In the genomic region with DNA sequence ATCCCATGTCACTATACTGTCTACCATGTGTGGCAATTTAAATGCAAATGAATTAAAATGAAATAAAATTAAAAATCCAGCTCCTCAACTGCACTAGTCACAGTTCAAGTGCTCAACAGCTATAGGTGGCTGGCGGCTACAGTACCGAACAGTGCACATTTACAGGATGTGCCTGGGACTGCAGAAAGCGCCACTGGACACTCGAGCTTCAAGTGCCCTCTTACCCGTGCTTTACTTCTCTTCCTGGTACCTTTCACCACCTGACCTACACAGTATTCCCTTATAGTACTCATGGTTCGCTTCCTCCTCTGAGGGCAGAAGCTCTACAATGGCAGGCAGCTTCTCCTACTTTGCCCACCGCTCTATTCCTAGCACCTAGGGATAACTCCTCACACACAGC, we compare ENCODE assay signal across 16 cellular contexts.
A peak's percentile ranks its signal among the peaks of the same experiment; 100 is the strongest.
DNase-seq lines count a peak whose midpoint lies in the region; ATAC-seq and TF ChIP-seq lines count a peak whose summit lies in the region.
"Had no signal": no experiment of that assay in that cellular context is flagged by ENCODE, and none has a peak within 500 bp of the region (broad histone marks: within the 10 kb centered on the region; RNA-seq: fewer than 3 reads in every experiment).

No MANE protein-coding gene starts in this region.

- H3K4me2 ChIP-seq in PC-9 = no peak overlapping the region
- H3K4me2 ChIP-seq in hepatocyte = no peak overlapping the region
- H3K4me2 ChIP-seq: A549 had no signal

- CTCF ChIA-PET in PC-9 (lab: Charles Lee) (interaction anchor here (0.6 to 0.7 kb wide), 2 partner anchors 18 to 1188 kb away, joined by 3 read pairs; no protein-coding TSS in a partner anchor), Caco-2 (lab: Charles Lee) (no interaction called here)

- H3K9me2 ChIP-seq in PC-9 (ENCODE audit: insufficient read depth) (no peaks in the 10 kb centered on the region), hepatocyte (replicated peaks; ENCODE audit: insufficient read depth) (no peaks in the 10 kb centered on the region)

- H3K4me1 ChIP-seq in PC-9 (replicated peaks; ENCODE audit: insufficient read depth) (no peaks in the 10 kb centered on the region), hepatocyte (ENCODE audit: insufficient read depth) (no peaks in the 10 kb centered on the region), adrenal gland (replicated peaks in 1 of 2) (no peaks in the 10 kb centered on the region), Caco-2 (no peaks in the 10 kb centered on the region)

- TF ChIP-seq CTCF in PC-9 (conservative IDR thresholded peaks at IDR 0.05) (no peak), hepatocyte (IDR thresholded peaks at IDR 0.05; ENCODE audit: poor library complexity) (no peak), adrenal gland (IDR thresholded peaks at IDR 0.05) (no peak), Caco-2 (IDR thresholded peaks at IDR 0.05; ENCODE audit: insufficient read depth in 1 of 2, low read depth in 1 of 2, low read length in 1 of 2, severe bottlenecking in 1 of 2, unreplicated experiment in 1 of 2) (no peak)

- H3F3A ChIP-seq in PC-9 (ENCODE audit: insufficient read depth, low read depth) = no peaks in the 10 kb centered on the region

- DNase-seq in COLO668 (lab: John Stamatoyannopoulos, UW; ENCODE audit: unreplicated experiment) (peak; percentile 20), DMS53 treated with DMSO at 0.1 percent for 48 hours (lab: John Stamatoyannopoulos, UW; ENCODE audit: unreplicated experiment) (peak; percentile 85), NCI-H2107 (lab: John Stamatoyannopoulos, UW) (peak; percentile 24), PC-9 (no peak), hepatocyte (ENCODE audit: low spot score) (no peak), adrenal gland (no peak), Caco-2 (no peak)
- no peak for DNase-seq in central memory CD8-positive, alpha-beta T cell (ENCODE audit: low spot score in 2 of 2)
- DNase-seq: CD4-positive, alpha-beta T cell; GDM1; H7; HFFc6; NCI-H2081 had no signal

- no peaks in the 10 kb centered on the region for H3K4me1 Mint-ChIP-seq in central memory CD8-positive, alpha-beta T cell
- no peaks in the 10 kb centered on the region for H3K4me1 Mint-ChIP-seq in Caco-2 (ENCODE audit: low read depth, unreplicated experiment)

- no peaks in the 10 kb centered on the region for H3K9me3 ChIP-seq in PC-9 (ENCODE audit: insufficient read depth, low read depth)
- no peaks in the 10 kb centered on the region for H3K9me3 ChIP-seq in hepatocyte (ENCODE audit: low read depth)
- H3K9me3 ChIP-seq in adrenal gland (replicated peaks in 1 of 3) = no peaks in the 10 kb centered on the region
- no peaks in the 10 kb centered on the region for H3K9me3 ChIP-seq in Caco-2
- H3K9me3 ChIP-seq: A549 had no signal

- H3K4me3 Mint-ChIP-seq in central memory CD8-positive, alpha-beta T cell = no peak overlapping the region
- H3K4me3 Mint-ChIP-seq in Caco-2 (ENCODE audit: unreplicated experiment) = no peak overlapping the region
- H3K4me3 Mint-ChIP-seq: CD4-positive, alpha-beta T cell; HFFc6; T-helper 1 cell treated with Interleukin-12 subunit alpha and Interleukin-12 subunit beta and Interleukin-4 antibody, amounts not matched to agents 30 μg/mL and 1 μg/mL, for 36 hours had no signal

- no peak for ATAC-seq in central memory CD8-positive, alpha-beta T cell (replicated peaks; ENCODE audit: extremely low read depth, poor library complexity, severe bottlenecking)
- ATAC-seq: A549, K562 had no signal

- H3K27ac ChIP-seq in PC-9 (no peak overlapping the region), hepatocyte (no peak overlapping the region), adrenal gland (no peak overlapping the region)
- H3K27ac ChIP-seq: A549 had no signal

- BruUV-seq in PC-9 (replicated peaks; lab: Mats Ljungman, UMichigan) (no TSS peak), Caco-2 (replicated peaks; lab: Mats Ljungman, UMichigan) (no TSS peak)

- H3K4me3 ChIP-seq in PC-9 (no peak overlapping the region), hepatocyte (no peak overlapping the region), adrenal gland (no peak overlapping the region), Caco-2 (ENCODE audit: low read depth, low read length) (no peak overlapping the region)
- H3K4me3 ChIP-seq: A549, K562 had no signal

- H3K27me3 ChIP-seq in PC-9 (ENCODE audit: insufficient read depth, low read depth) (no peaks in the 10 kb centered on the region), hepatocyte (no peaks in the 10 kb centered on the region), adrenal gland (no peaks in the 10 kb centered on the region), Caco-2 (replicated peaks; ENCODE audit: control insufficient read depth, insufficient read depth, low read length) (no peaks in the 10 kb centered on the region)

- H3K36me3 ChIP-seq in PC-9 (ENCODE audit: low read depth) (no peaks in the 10 kb centered on the region), hepatocyte (replicated peaks; ENCODE audit: insufficient read depth, low read depth) (no peaks in the 10 kb centered on the region), adrenal gland (replicated peaks in 1 of 2) (no peaks in the 10 kb centered on the region), Caco-2 (ENCODE audit: control insufficient read depth, insufficient read depth, low read length) (no peaks in the 10 kb centered on the region)

- H2AFZ ChIP-seq in PC-9 (no peak overlapping the region), hepatocyte (no peak overlapping the region)

- no peaks in the 10 kb centered on the region for H3K9me3 Mint-ChIP-seq in central memory CD8-positive, alpha-beta T cell
- H3K9me3 Mint-ChIP-seq in Caco-2 (ENCODE audit: unreplicated experiment) = no peaks in the 10 kb centered on the region
- H3K9me3 Mint-ChIP-seq: CD4-positive, alpha-beta T cell; HFFc6; T-helper 1 cell treated with Interleukin-12 subunit alpha and Interleukin-12 subunit beta and Interleukin-4 antibody, amounts not matched to agents 30 μg/mL and 1 μg/mL, for 36 hours had no signal

- POLR2A ChIA-PET in PC-9 (lab: Charles Lee; ENCODE audit: unreplicated experiment) = interaction anchor here (0.8 kb wide), 1 partner anchor 565 kb away, joined by 4 read pairs; no protein-coding TSS in a partner anchor
- POLR2A ChIA-PET in Caco-2 (lab: Charles Lee) = no interaction called here

- no peaks in the 10 kb centered on the region for H3K27me3 Mint-ChIP-seq in central memory CD8-positive, alpha-beta T cell
- no peaks in the 10 kb centered on the region for H3K27me3 Mint-ChIP-seq in Caco-2 (ENCODE audit: insufficient read depth, unreplicated experiment)
- H3K27me3 Mint-ChIP-seq: CD4-positive, alpha-beta T cell had no signal

- H3K79me2 ChIP-seq in PC-9 (ENCODE audit: low read depth) (no peaks in the 10 kb centered on the region), hepatocyte (no peaks in the 10 kb centered on the region)

- 96% methylated on average over 7 of the region's 7 CpGs for WGBS in hepatocyte (ENCODE audit: low lambda C conversion rate, missing lambda C conversion rate)
- 92 to 97% (median 96%) methylated on average over 7 of the region's 7 CpGs for WGBS in adrenal gland, 4 donors

- TF ChIP-seq POLR2A in adrenal gland (IDR thresholded peaks at IDR 0.05) = no peak

- peaks cover 3% of the 10 kb centered on the region for H3K36me3 Mint-ChIP-seq in central memory CD8-positive, alpha-beta T cell (ENCODE audit: insufficient read depth)
- H3K36me3 Mint-ChIP-seq in Caco-2 (ENCODE audit: insufficient read depth, unreplicated experiment) = peaks cover 24% of the 10 kb centered on the region

- peak overlapping the region; percentile 11 for H3K27ac Mint-ChIP-seq in central memory CD8-positive, alpha-beta T cell (ENCODE audit: low read depth)
- H3K27ac Mint-ChIP-seq in Caco-2 (ENCODE audit: unreplicated experiment) = no peak overlapping the region
- H3K27ac Mint-ChIP-seq: CD4-positive, alpha-beta T cell; HFFc6; T-helper 1 cell treated with Interleukin-12 subunit alpha and Interleukin-12 subunit beta and Interleukin-4 antibody, amounts not matched to agents 30 μg/mL and 1 μg/mL, for 36 hours had no signal

- intact Hi-C loops in PC-9 (cut with micrococcal nuclease; ENCODE audit: unreplicated experiment) = no loop called here
- intact Hi-C loops in adrenal gland (cut with DNase I) = no loop called here
- intact Hi-C loops in Caco-2 (cut with micrococcal nuclease; ENCODE audit: unreplicated experiment) = no loop called here

- no peaks in the 10 kb centered on the region for H4K20me1 ChIP-seq in PC-9 (ENCODE audit: insufficient read depth)
- H4K20me1 ChIP-seq in hepatocyte (ENCODE audit: insufficient read depth, poor library complexity, severe bottlenecking) = no peaks in the 10 kb centered on the region

Comparison
In these comparisons a context has a peak if more than half of its experiments do, and no peak if none do; other contexts are left out.
1. DNase-seq: peak in COLO668 (single experiment), DMS53 treated with DMSO at 0.1 percent for 48 hours (single experiment) and NCI-H2107 (single experiment); none in central memory CD8-positive, alpha-beta T cell (0 of 2), PC-9 (0 of 2), hepatocyte (single experiment), adrenal gland (0 of 7) and Caco-2 (0 of 2).